8 cellular contexts compared by ENCODE assay signal in genomic region chr16:75011634-75012307, GRCh38. TPM values are rescaled to one million over a fixed set of nuclear protein-coding genes. Genes with fewer than 3 reads are reported as not detected.
DNase-seq lines count a peak whose midpoint lies in the region; ATAC-seq and TF ChIP-seq lines count a peak whose summit lies in the region.

No MANE protein-coding gene starts in this region.

- ATAC-seq in GM21723 (IDR thresholded peaks at IDR 0.05; ENCODE audit: unreplicated experiment) (peak; percentile 69), heart right ventricle (peak; percentile 56 to 94 (median 83))

- H3K79me2 ChIP-seq in Loucy (ENCODE audit: insufficient read depth, low read length) = peaks cover 100% of the 10 kb centered on the region

- peaks cover 97% of the 10 kb centered on the region for H4K20me1 ChIP-seq in Loucy (ENCODE audit: insufficient read depth, low read length, poor library complexity, severe bottlenecking)

- H3K27me3 ChIP-seq in GM06990 (replicated peaks; ENCODE audit: control insufficient read depth, insufficient read depth, low read length) = no peaks in the 10 kb centered on the region
- no peaks in the 10 kb centered on the region for H3K27me3 ChIP-seq in Loucy (ENCODE audit: insufficient read depth, low read length, poor library complexity, severe bottlenecking)
- no peaks in the 10 kb centered on the region for H3K27me3 ChIP-seq in heart right ventricle

- H3K9me3 ChIP-seq in Loucy (ENCODE audit: insufficient read depth, low read depth, low read length) = no peaks in the 10 kb centered on the region
- no peaks in the 10 kb centered on the region for H3K9me3 ChIP-seq in heart right ventricle

- H3K9me2 ChIP-seq in Loucy (replicated peaks; ENCODE audit: low read depth, low read length) = no peaks in the 10 kb centered on the region

- H3K4me3 ChIP-seq in GM06990 (replicated peaks; ENCODE audit: low read depth, low read length) (peak overlapping the region; percentile 34), Loucy (ENCODE audit: low read length, poor library complexity, severe bottlenecking) (peak overlapping the region; percentile 53), heart right ventricle (peak overlapping the region in 1 of 10 donors; percentile 10)

- H3K4me1 ChIP-seq in Loucy (ENCODE audit: insufficient read depth, low read length, poor library complexity, severe bottlenecking) = peaks cover 61% of the 10 kb centered on the region
- H3K4me1 ChIP-seq in heart right ventricle = peaks cover 10 to 60% (median 35%) of the 10 kb centered on the region in 9 donors

- peak overlapping the region; percentile 49 for H3K9ac ChIP-seq in Loucy (ENCODE audit: low read depth, low read length, poor library complexity, severe bottlenecking)

- peak; percentile 72 for DNase-seq in GM06990 (ENCODE audit: extremely low read depth, insufficient read length)
- DNase-seq in activated T-helper 9 cell treated with anti-CD3 and anti-CD28 coated beads, Interleukin-2, amount 50 U/mL, for 16 hours (ENCODE audit: low read depth) = peak; percentile 39
- peak in 1 of 2 donors; percentile 38 for DNase-seq in heart right ventricle
- DNase-seq in stimulated activated CD4-positive, alpha-beta T cell treated with anti-CD3 and anti-CD28 coated beads, Interleukin-12 subunit alpha, Interleukin-12 subunit beta, amount 100 ng/mL, for 48 hours (ENCODE audit: low read depth in 2 of 3, low spot score in 1 of 3) = peak in 2 of 3 donors; percentile 34 to 59
- DNase-seq in DMS53 treated with DMSO at 0.1 percent for 48 hours (lab: John Stamatoyannopoulos, UW; ENCODE audit: unreplicated experiment) = no peak
- no peak for DNase-seq in GF-D8 (lab: John Stamatoyannopoulos, UW)

- peak overlapping the region; percentile 86 for H3K4me2 ChIP-seq in Loucy (ENCODE audit: low read depth, low read length, poor library complexity, severe bottlenecking)

- no peak overlapping the region for H2AFZ ChIP-seq in Loucy (ENCODE audit: low read length)

- H3K27ac ChIP-seq in heart right ventricle = peak overlapping the region; percentile 51 to 91 (median 74)

- H3K36me3 ChIP-seq in GM06990 (ENCODE audit: control insufficient read depth, insufficient read depth, low read length) (no peaks in the 10 kb centered on the region), Loucy (ENCODE audit: insufficient read depth, low read length) (peaks cover 11% of the 10 kb centered on the region; the same call in 1 of the 2 replicates), heart right ventricle (no peaks in the 10 kb centered on the region)

- intact Hi-C loops in heart right ventricle (cut with DNase I) = no loop called here

- no peaks in the 10 kb centered on the region for H3F3A ChIP-seq in Loucy (ENCODE audit: low read depth)

- no peak for TF ChIP-seq CTCF in GM06990 (IDR thresholded peaks at IDR 0.05; ENCODE audit: insufficient read depth, low read length, poor library complexity, severe bottlenecking)
- TF ChIP-seq CTCF in Loucy (conservative IDR thresholded peaks at IDR 0.05; ENCODE audit: low read length) = no peak
- TF ChIP-seq CTCF in heart right ventricle (IDR thresholded peaks at IDR 0.05) = no peak

- WGBS in heart right ventricle, 2 donors = 20 to 34% methylated on average over 3 of the region's 3 CpGs

RNA-seq across cellular contexts. Expression of gene ZNRF1, which starts 12.9 kb away (rescaled TPM):
- total RNA-seq in heart right ventricle = 10 to 100 TPM; 16.7 to 30.8 (median 21.5) TPM
- polyA plus RNA-seq in heart right ventricle = 10 to 100 TPM; 13.1 to 20.0 TPM

RNA-seq across cellular contexts. Expression of gene WDR59, which starts 26.8 kb away (rescaled TPM):
- 10 to 100 TPM; 35.4 to 63.5 (median 42.0) TPM for total RNA-seq in heart right ventricle
- polyA plus RNA-seq in heart right ventricle = 10 to 100 TPM; 15.6 to 35.8 TPM

Comparison
In these comparisons a context has a peak if more than half of its experiments do, and no peak if none do; other contexts are left out.
1. DNase-seq: peak in GM06990 (single experiment), activated T-helper 9 cell treated with anti-CD3 and anti-CD28 coated beads, Interleukin-2, amount 50 U/mL, for 16 hours (single experiment) and stimulated activated CD4-positive, alpha-beta T cell treated with anti-CD3 and anti-CD28 coated beads, Interleukin-12 subunit alpha, Interleukin-12 subunit beta, amount 100 ng/mL, for 48 hours (2 of 3); none in DMS53 treated with DMSO at 0.1 percent for 48 hours (single experiment) and GF-D8 (single experiment).